8 cellular contexts compared by ENCODE assay signal in genomic region chr12:122834921-122835692, GRCh38. TPM values are rescaled to one million over a fixed set of nuclear protein-coding genes. Genes with fewer than 3 reads are reported as not detected.
A peak's percentile ranks its signal among the peaks of the same experiment; 100 is the strongest.
DNase-seq lines count a peak whose midpoint lies in the region; ATAC-seq and TF ChIP-seq lines count a peak whose summit lies in the region.

TSS of gene HIP1R (plus strand) at chr12:122835457. CDS start at chr12:122835551, 94 bp downstream.

- H3K27me3 Mint-ChIP-seq in activated T-helper 17 cell treated with anti-CD3 and anti-CD28 coated beads, Interleukin-2, amount 50 U/mL, for 72 hours = no peaks in the 10 kb centered on the region
- peaks cover 8% of the 10 kb centered on the region for H3K27me3 Mint-ChIP-seq in neural progenitor cell (ENCODE audit: insufficient read depth, low read depth)

- H2AFZ ChIP-seq in neural progenitor cell (replicated peaks) = peak within 1 kb of the TSS; percentile 45

- H3K4me3 Mint-ChIP-seq in activated T-helper 17 cell treated with anti-CD3 and anti-CD28 coated beads, Interleukin-2, amount 50 U/mL, for 72 hours = peak within 1 kb of the TSS; percentile 91
- peak within 1 kb of the TSS; percentile 95 for H3K4me3 Mint-ChIP-seq in neural progenitor cell

- TF ChIP-seq CTCF in 22Rv1 (IDR thresholded peaks at IDR 0.05) (no peak), fibroblast of the aortic adventitia (IDR thresholded peaks at IDR 0.05; ENCODE audit: insufficient read depth, low read length) (no peak), neural progenitor cell (IDR thresholded peaks at IDR 0.05) (no peak)

- peak; percentile 77 for ATAC-seq in activated T-helper 17 cell treated with anti-CD3 and anti-CD28 coated beads, Interleukin-2, amount 50 U/mL, for 72 hours (replicated peaks)

- H3K4me1 Mint-ChIP-seq in activated T-helper 17 cell treated with anti-CD3 and anti-CD28 coated beads, Interleukin-2, amount 50 U/mL, for 72 hours = peaks cover 15% of the 10 kb centered on the region
- peaks cover 33% of the 10 kb centered on the region for H3K4me1 Mint-ChIP-seq in neural progenitor cell

- peaks cover 55% of the 10 kb centered on the region for H3K27me3 ChIP-seq in neural progenitor cell

- peak; percentile 61 for TF ChIP-seq POLR2A in GM19099 (IDR thresholded peaks at IDR 0.05; ENCODE audit: extremely low read depth, insufficient read length, low read depth)

- no peak within 1 kb of the TSS for H3K9ac ChIP-seq in neural progenitor cell

- H3K27ac ChIP-seq in 22Rv1 (peak within 1 kb of the TSS; percentile 84), neural progenitor cell (peak within 1 kb of the TSS; percentile 86)

- peaks cover 9% of the 10 kb centered on the region for H3K36me3 Mint-ChIP-seq in activated T-helper 17 cell treated with anti-CD3 and anti-CD28 coated beads, Interleukin-2, amount 50 U/mL, for 72 hours (ENCODE audit: low read depth)
- H3K36me3 Mint-ChIP-seq in neural progenitor cell = peaks cover 7% of the 10 kb centered on the region

- no peaks in the 10 kb centered on the region for H3K79me2 ChIP-seq in neural progenitor cell (ENCODE audit: low read depth)

- peak within 1 kb of the TSS; percentile 92 for H3K27ac Mint-ChIP-seq in activated T-helper 17 cell treated with anti-CD3 and anti-CD28 coated beads, Interleukin-2, amount 50 U/mL, for 72 hours
- H3K27ac Mint-ChIP-seq in neural progenitor cell = peak within 1 kb of the TSS; percentile 90

- peaks cover 14% of the 10 kb centered on the region for H3K4me1 ChIP-seq in neural progenitor cell

- H3F3A ChIP-seq in neural progenitor cell (ENCODE audit: low read depth) = peaks cover 29% of the 10 kb centered on the region

- peaks cover 25% of the 10 kb centered on the region for H4K20me1 ChIP-seq in neural progenitor cell (ENCODE audit: low read depth)

- no peaks in the 10 kb centered on the region for H3K9me3 Mint-ChIP-seq in activated T-helper 17 cell treated with anti-CD3 and anti-CD28 coated beads, Interleukin-2, amount 50 U/mL, for 72 hours
- no peaks in the 10 kb centered on the region for H3K9me3 Mint-ChIP-seq in neural progenitor cell

- DNase-seq in NCI-H526 treated with DMSO at 0.1 percent for 48 hours (lab: John Stamatoyannopoulos, UW) (peak; percentile 15), fibroblast of the aortic adventitia (ENCODE audit: low read depth) (no peak), neural progenitor cell (ENCODE audit: low spot score) (peak; percentile 82), superior temporal gyrus (ENCODE audit: extremely low spot score) (peak; percentile 41), SW480 (ENCODE audit: low spot score) (no peak)

- H3K9me3 ChIP-seq in neural progenitor cell (ENCODE audit: low read depth) = no peaks in the 10 kb centered on the region

- no peaks in the 10 kb centered on the region for H3K36me3 ChIP-seq in neural progenitor cell

- H3K4me3 ChIP-seq in fibroblast of the aortic adventitia (ENCODE audit: low read depth, low read length) (peak within 1 kb of the TSS; percentile 71), neural progenitor cell (peak within 1 kb of the TSS; percentile 90)

- H3K4me2 ChIP-seq in neural progenitor cell = peak within 1 kb of the TSS; percentile 96

RNA-seq across cellular contexts. Expression of gene HIP1R, which starts in this region (rescaled TPM):
- 10 to 100 TPM; 14.7 to 23.3 TPM for total RNA-seq in activated T-helper 17 cell treated with anti-CD3 and anti-CD28 coated beads, Interleukin-2, amount 50 U/mL, for 72 hours
- total RNA-seq in fibroblast of the aortic adventitia (ENCODE audit: low replicate concordance) (11.1 and 11.2 TPM in 2 replicates), neural progenitor cell (ENCODE audit: low replicate concordance) (19.3 and 25.6 TPM in 2 replicates)

Comparison
In these comparisons a context has a peak if more than half of its experiments do, and no peak if none do; other contexts are left out.
1. DNase-seq: peak in NCI-H526 treated with DMSO at 0.1 percent for 48 hours (single experiment), neural progenitor cell (single experiment) and superior temporal gyrus (single experiment); none in fibroblast of the aortic adventitia (single experiment) and SW480 (single experiment).